ENCODE assay signal across 30 cellular contexts in the genomic region with DNA sequence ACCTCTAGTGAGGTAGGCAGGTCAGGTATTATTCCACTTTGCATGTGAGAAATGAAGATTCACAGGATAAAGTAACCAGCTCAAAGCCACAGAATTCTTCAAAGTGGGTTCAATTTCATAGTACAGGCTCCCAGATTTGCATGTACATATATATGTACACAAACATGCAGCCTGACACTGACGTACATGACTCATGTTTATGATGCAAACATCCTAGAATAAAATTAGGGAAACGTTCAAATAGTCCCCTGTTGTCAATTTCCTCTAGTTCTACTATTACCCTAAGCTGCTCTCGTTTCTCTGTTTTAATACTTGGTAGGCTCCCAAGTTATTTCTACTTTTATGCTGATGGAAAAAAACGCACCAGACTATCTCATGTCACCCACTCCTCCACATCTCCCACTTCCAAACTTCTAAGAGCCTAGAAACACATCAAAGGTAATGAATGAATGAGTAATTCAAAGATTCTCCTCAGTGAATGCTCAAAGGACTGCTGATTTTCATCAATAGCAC.
"Had no signal": no experiment of that assay in that cellular context is flagged by ENCODE, and none has a peak within 500 bp of the region (broad histone marks: within the 10 kb centered on the region; RNA-seq: fewer than 3 reads in every experiment).

No MANE protein-coding gene starts in this region.

- H3K4me1 ChIP-seq: body of pancreas, esophagus squamous epithelium, gastroesophageal sphincter, heart right ventricle had no signal

- DNase-seq: activated B cell treated with CpG ODN at 0.5 μM for 24 hours; activated CD4-positive, alpha-beta T cell treated with anti-CD3 and anti-CD28 coated beads for 48 hours; activated CD4-positive, alpha-beta T cell treated with anti-CD3 and anti-CD28 coated beads, Interleukin-2, amount 50 U/mL, for 1 hour; activated CD4-positive, alpha-beta T cell treated with anti-CD3 and anti-CD28 coated beads, Interleukin-2, amount 50 U/mL, for 48 hours; activated CD8-positive, alpha-beta memory T cell treated with anti-CD3 and anti-CD28 coated beads for 24 hours; activated CD8-positive, alpha-beta T cell treated with anti-CD3 and anti-CD28 coated beads for 36 hours; activated effector memory CD4-positive, alpha-beta T cell treated with anti-CD3 and anti-CD28 coated beads, Interleukin-2, amount 50 U/mL, for 16 hours; activated naive CD4-positive, alpha-beta T cell treated with anti-CD3 and anti-CD28 coated beads for 36 hours; activated naive CD8-positive, alpha-beta T cell treated with anti-CD3 and anti-CD28 coated beads for 36 hours; activated naive CD8-positive, alpha-beta T cell treated with anti-CD3 and anti-CD28 coated beads, Interleukin-2, amount 50 U/mL, for 24 hours; activated T-cell treated with anti-CD3 and anti-CD28 coated beads, Interleukin-2, amount 50 U/mL, for 4 hours; adrenal gland; amygdala; aorta; body of pancreas; cortex of kidney; dermis blood vessel endothelial cell; effector CD4-positive, alpha-beta T cell; esophagus squamous epithelium; foreskin melanocyte; heart right ventricle; T-helper 17 cell; T1000; WERI-Rb-1 had no signal

- H3K9me3 Mint-ChIP-seq: activated B cell treated with CpG ODN at 0.5 μM for 24 hours; activated CD8-positive, alpha-beta T cell treated with anti-CD3 and anti-CD28 coated beads for 36 hours; activated naive CD4-positive, alpha-beta T cell treated with anti-CD3 and anti-CD28 coated beads for 36 hours; activated naive CD4-positive, alpha-beta T cell treated with anti-CD3 and anti-CD28 coated beads, Interleukin-2, amount 50 U/mL, for 24 hours; activated naive CD8-positive, alpha-beta T cell treated with anti-CD3 and anti-CD28 coated beads for 36 hours; activated naive CD8-positive, alpha-beta T cell treated with anti-CD3 and anti-CD28 coated beads, Interleukin-2, amount 50 U/mL, for 24 hours; activated T-cell treated with anti-CD3 and anti-CD28 coated beads, Interleukin-2, amount 50 U/mL, for 4 hours; activated T-helper 2 cell treated with anti-CD3 and anti-CD28 coated beads, Interferon-gamma antibody, Interleukin-2, Interleukin-4, amounts not matched to agents 10 μg/mL and 5 μg/mL and 100 μg/mL, durations not matched to agents 14 hours and 24 hours and 36 hours; T-helper 2 cell treated with Interferon-gamma antibody and Interleukin-4, amounts not matched to agents 5 μg/mL and 100 μg/mL, for 36 hours had no signal

- H3K27me3 ChIP-seq: adrenal gland, body of pancreas, esophagus squamous epithelium, gastroesophageal sphincter, heart right ventricle had no signal

- H3K36me3 ChIP-seq: adrenal gland, WERI-Rb-1 had no signal

- H3K27ac ChIP-seq: adrenal gland, body of pancreas, epithelial cell of prostate, esophagus squamous epithelium, gastroesophageal sphincter, heart right ventricle, WERI-Rb-1 had no signal

- ATAC-seq: activated CD4-positive, CD25-positive, alpha-beta regulatory T cell treated with anti-CD3 and anti-CD28 coated beads, Interleukin-2, amount 50 U/mL, for 24 hours; activated CD8-positive, alpha-beta T cell treated with anti-CD3 and anti-CD28 coated beads for 36 hours; activated naive CD8-positive, alpha-beta T cell treated with anti-CD3 and anti-CD28 coated beads, Interleukin-2, amount 50 U/mL, for 24 hours; activated T-cell treated with anti-CD3 and anti-CD28 coated beads, Interleukin-2, amount 50 U/mL, for 4 hours; body of pancreas; gastroesophageal sphincter; heart right ventricle; T-helper 17 cell had no signal

- H3K4me3 ChIP-seq: adrenal gland, body of pancreas, esophagus squamous epithelium, gastroesophageal sphincter, heart right ventricle had no signal

- H3K4me3 Mint-ChIP-seq: activated B cell treated with CpG ODN at 0.5 μM for 24 hours; activated CD8-positive, alpha-beta T cell treated with anti-CD3 and anti-CD28 coated beads for 36 hours; activated naive CD4-positive, alpha-beta T cell treated with anti-CD3 and anti-CD28 coated beads for 36 hours; activated naive CD4-positive, alpha-beta T cell treated with anti-CD3 and anti-CD28 coated beads, Interleukin-2, amount 50 U/mL, for 24 hours; activated naive CD8-positive, alpha-beta T cell treated with anti-CD3 and anti-CD28 coated beads for 36 hours; activated naive CD8-positive, alpha-beta T cell treated with anti-CD3 and anti-CD28 coated beads, Interleukin-2, amount 50 U/mL, for 24 hours; activated T-cell treated with anti-CD3 and anti-CD28 coated beads, Interleukin-2, amount 50 U/mL, for 4 hours; T-helper 17 cell; T-helper 2 cell treated with Interferon-gamma antibody and Interleukin-4, amounts not matched to agents 5 μg/mL and 100 μg/mL, for 36 hours had no signal

- H3K4me1 Mint-ChIP-seq: activated B cell treated with CpG ODN at 0.5 μM for 24 hours; activated naive CD4-positive, alpha-beta T cell treated with anti-CD3 and anti-CD28 coated beads, Interleukin-2, amount 50 U/mL, for 24 hours; activated naive CD8-positive, alpha-beta T cell treated with anti-CD3 and anti-CD28 coated beads for 36 hours; activated naive CD8-positive, alpha-beta T cell treated with anti-CD3 and anti-CD28 coated beads, Interleukin-2, amount 50 U/mL, for 24 hours; T-helper 17 cell had no signal

- H3K27ac Mint-ChIP-seq: activated B cell treated with CpG ODN at 0.5 μM for 24 hours; activated CD8-positive, alpha-beta T cell treated with anti-CD3 and anti-CD28 coated beads for 36 hours; activated naive CD4-positive, alpha-beta T cell treated with anti-CD3 and anti-CD28 coated beads for 36 hours; activated naive CD4-positive, alpha-beta T cell treated with anti-CD3 and anti-CD28 coated beads, Interleukin-2, amount 50 U/mL, for 24 hours; activated naive CD8-positive, alpha-beta T cell treated with anti-CD3 and anti-CD28 coated beads for 36 hours; activated naive CD8-positive, alpha-beta T cell treated with anti-CD3 and anti-CD28 coated beads, Interleukin-2, amount 50 U/mL, for 24 hours; activated T-helper 2 cell treated with anti-CD3 and anti-CD28 coated beads, Interferon-gamma antibody, Interleukin-2, Interleukin-4, amounts not matched to agents 10 μg/mL and 5 μg/mL and 100 μg/mL, durations not matched to agents 14 hours and 24 hours and 36 hours; T-helper 17 cell; T-helper 2 cell treated with Interferon-gamma antibody and Interleukin-4, amounts not matched to agents 5 μg/mL and 100 μg/mL, for 36 hours had no signal

- H3K36me3 Mint-ChIP-seq: activated naive CD4-positive, alpha-beta T cell treated with anti-CD3 and anti-CD28 coated beads, Interleukin-2, amount 50 U/mL, for 24 hours; activated naive CD8-positive, alpha-beta T cell treated with anti-CD3 and anti-CD28 coated beads for 36 hours had no signal

- H3K9me3 ChIP-seq: adrenal gland, body of pancreas, esophagus squamous epithelium, gastroesophageal sphincter, heart right ventricle had no signal
